8 cellular contexts compared by ENCODE assay signal in genomic region chr16:11361751-11362742, GRCh38. TPM values are rescaled to one million over a fixed set of nuclear protein-coding genes. Genes with fewer than 3 reads are reported as not detected.
DNase-seq lines count a peak whose midpoint lies in the region; ATAC-seq and TF ChIP-seq lines count a peak whose summit lies in the region.

No MANE protein-coding gene starts in this region.

- H2AFZ ChIP-seq in DND-41 (ENCODE audit: low read depth, low read length) (no peak overlapping the region), GM23248 (no peak overlapping the region)

- H3K9me3 ChIP-seq in DND-41 (ENCODE audit: insufficient read depth, low read length, severe bottlenecking) (no peaks in the 10 kb centered on the region), GM23248 (ENCODE audit: low read depth) (no peaks in the 10 kb centered on the region)

- 54 to 56% methylated on average over 17 of the region's 17 CpGs for WGBS in GM23248 (ENCODE audit: low coverage in 1 of 2, low lambda C conversion rate in 2 of 2, missing lambda C conversion rate in 2 of 2), 2 experiments

- no peaks in the 10 kb centered on the region for H3K9me2 ChIP-seq in GM23248 (ENCODE audit: insufficient read depth)

- no peaks in the 10 kb centered on the region for H3K36me3 ChIP-seq in DND-41 (ENCODE audit: insufficient read depth, low read length)
- H3K36me3 ChIP-seq in GM23248 (ENCODE audit: low read depth): no peaks in the 10 kb centered on the region

- H3K27ac ChIP-seq in DND-41 (ENCODE audit: low read length): peak overlapping the region; percentile 64
- H3K27ac ChIP-seq in GM23248: peak overlapping the region; percentile 50
- H3K27ac ChIP-seq in caudate nucleus (ENCODE audit: low read depth, low read length): no peak overlapping the region

- H3K27me3 ChIP-seq in DND-41 (ENCODE audit: insufficient read depth, low read length, poor library complexity) (no peaks in the 10 kb centered on the region), GM23248 (replicated peaks; ENCODE audit: insufficient read depth) (no peaks in the 10 kb centered on the region)

- H3K4me2 ChIP-seq in DND-41 (ENCODE audit: insufficient read depth, low read length) (peak overlapping the region; percentile 62), GM23248 (ENCODE audit: unreplicated experiment) (peak overlapping the region; percentile 39)

- H3K9ac ChIP-seq in DND-41 (ENCODE audit: low read depth, low read length): peak overlapping the region; percentile 20; the same call in 1 of the 2 replicates
- no peak overlapping the region for H3K9ac ChIP-seq in GM23248

- H3K4me1 ChIP-seq in DND-41 (ENCODE audit: insufficient read depth, low read length) (peaks cover 36% of the 10 kb centered on the region), GM23248 (ENCODE audit: insufficient read depth) (peaks cover 83% of the 10 kb centered on the region)

- in situ Hi-C loops in GM23248 (cut with MboI): no loop called here

- ATAC-seq in DND-41 (ENCODE audit: insufficient read depth, low read depth): peak; percentile 92
- no peak for ATAC-seq in HG03342 (IDR thresholded peaks at IDR 0.05; ENCODE audit: unreplicated experiment)

- H4K20me1 ChIP-seq in DND-41 (ENCODE audit: insufficient read depth, low read length) (peaks cover 31% of the 10 kb centered on the region), GM23248 (ENCODE audit: insufficient read depth) (no peaks in the 10 kb centered on the region)

- H3K4me3 ChIP-seq in DND-41 (ENCODE audit: low read depth in 1 of 2, low read length in 2 of 2) (peak overlapping the region in 1 of 2 experiments; percentile 36; a peak in 2 of 4 replicates), GM23248 (no peak overlapping the region)

- H3F3A ChIP-seq in GM23248 (ENCODE audit: insufficient read depth): peaks cover 53% of the 10 kb centered on the region

- DNase-seq in DND-41 (peak; percentile 89), GM23248 (peak; percentile 66), RPMI8226 (peak; percentile 71), glomerular visceral epithelial cell (ENCODE audit: extremely low spot score) (peak; percentile 65), hypothalamus (lab: John Stamatoyannopoulos, UW) (no peak), caudate nucleus (lab: John Stamatoyannopoulos, UW) (no peak)
- no peak for DNase-seq in activated CD4-positive, CD25-positive, alpha-beta regulatory T cell treated with anti-CD3 and anti-CD28 coated beads, Interleukin-2, amount 50 U/mL, for 72 hours

- no peak for TF ChIP-seq CTCF in DND-41 (IDR thresholded peaks at IDR 0.05; ENCODE audit: borderline replicate concordance, extremely low read depth, low read length, poor library complexity, severe bottlenecking)

- H3K79me2 ChIP-seq in DND-41 (ENCODE audit: insufficient read depth, low read length) (no peaks in the 10 kb centered on the region), GM23248 (ENCODE audit: insufficient read depth) (no peaks in the 10 kb centered on the region)

RNA-seq across cellular contexts. Expression of gene RMI2, which starts 16.8 kb away (rescaled TPM):
- 8.5 and 20.6 TPM in 2 replicates for total RNA-seq in GM23248 (2014; rRNA removed; shearing (Covaris generic))
- 11.9 and 12.8 TPM in 2 replicates for polyA plus RNA-seq in GM23248 (2016; fragmentation: Nextera tagmentation; extraction: Ambion mirVana)

Comparison
In these comparisons a context has a peak if more than half of its experiments do, and no peak if none do; other contexts are left out.
1. DNase-seq: peak in DND-41 (single experiment), GM23248 (single experiment), RPMI8226 (single experiment) and glomerular visceral epithelial cell (single experiment); none in hypothalamus (0 of 51), caudate nucleus (0 of 61) and activated CD4-positive, CD25-positive, alpha-beta regulatory T cell treated with anti-CD3 and anti-CD28 coated beads, Interleukin-2, amount 50 U/mL, for 72 hours (single experiment).